In the genomic region with DNA sequence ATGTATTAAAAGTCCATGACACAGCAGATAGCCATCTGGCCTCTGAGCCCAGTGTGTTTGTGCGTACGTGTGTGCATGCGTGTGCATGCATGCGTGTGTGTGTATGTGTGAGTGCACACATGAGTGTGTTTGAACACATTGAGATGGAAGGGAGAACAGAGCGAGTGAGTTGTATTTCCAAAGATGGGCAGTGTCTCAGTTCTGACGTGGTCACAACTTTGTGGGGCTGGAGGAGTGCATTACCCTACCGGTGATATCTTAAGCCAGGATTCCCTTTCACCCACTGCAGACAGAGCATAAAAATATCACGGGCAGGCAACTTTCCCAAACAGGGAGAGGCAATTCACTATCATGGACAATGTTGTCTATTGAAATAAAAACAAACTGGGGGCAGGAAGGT, we compare ENCODE assay signal across 21 cellular contexts. TPM values are rescaled to one million over a fixed set of nuclear protein-coding genes. Genes with fewer than 3 reads are reported as not detected.
DNase-seq lines count a peak whose midpoint lies in the region; ATAC-seq, FAIRE-seq and TF ChIP-seq lines count a peak whose summit lies in the region.
"Had no signal": no experiment of that assay in that cellular context is flagged by ENCODE, and none has a peak within 500 bp of the region (broad histone marks: within the 10 kb centered on the region; RNA-seq: fewer than 3 reads in every experiment).

No MANE protein-coding gene starts in this region.

- WGBS in gastroesophageal sphincter (ENCODE audit: low coverage in 1 of 2), 2 donors: 41 to 60% methylated on average over 5 to 6 of the region's 8 CpGs

- ATAC-seq in gastroesophageal sphincter (no peak), HG02938 (IDR thresholded peaks at IDR 0.05; ENCODE audit: unreplicated experiment) (no peak)
- ATAC-seq: A549, K562, T-helper 17 cell had no signal

- DNase-seq in GM12891 (ENCODE audit: insufficient read length, low spot score): no peak
- DNase-seq in activated CD4-positive, alpha-beta T cell treated with anti-CD3 and anti-CD28 coated beads for 48 hours: no peak
- no peak for DNase-seq in NCI-H774 (lab: John Stamatoyannopoulos, UW)
- DNase-seq in NCI-H1694 treated with DMSO at 0.1 percent for 48 hours (lab: John Stamatoyannopoulos, UW): no peak
- DNase-seq: activated CD4-positive, alpha-beta T cell treated with anti-CD3 and anti-CD28 coated beads, Interleukin-2, amount 50 U/mL, for 48 hours; activated effector memory CD4-positive, alpha-beta T cell treated with anti-CD3 and anti-CD28 coated beads, Interleukin-2, amount 50 U/mL, for 16 hours; BE2C; Caco-2; GOT3; NCI-H1694; T-helper 17 cell; trophoblast cell had no signal

- H3K4me3 ChIP-seq in gastroesophageal sphincter (no peak overlapping the region), stomach smooth muscle (ENCODE audit: low read length in 2 of 2) (no peak overlapping the region)
- H3K4me3 ChIP-seq: A549, K562, SJSA1 had no signal

- H3K27ac ChIP-seq in gastroesophageal sphincter (peak overlapping the region; percentile 72 to 86 (median 82)), stomach smooth muscle (ENCODE audit: low read length) (peak overlapping the region; percentile 95)
- H3K27ac ChIP-seq: A549, neutrophil, SJSA1 had no signal

- H3K9me3 ChIP-seq in gastroesophageal sphincter: no peaks in the 10 kb centered on the region
- no peaks in the 10 kb centered on the region for H3K9me3 ChIP-seq in stomach smooth muscle (ENCODE audit: control insufficient read depth in 2 of 2, low read length in 2 of 2)
- H3K9me3 ChIP-seq: A549, BE2C, Caco-2, neutrophil, SJSA1 had no signal

- TF ChIP-seq POLR2A in GM12891 (IDR thresholded peaks at IDR 0.05; ENCODE audit: low read depth, low read length) (no peak), gastroesophageal sphincter (IDR thresholded peaks at IDR 0.05) (no peak)

- H3K36me3 Mint-ChIP-seq in nephron (ENCODE audit: low read depth): no peaks in the 10 kb centered on the region

- H3K27me3 Mint-ChIP-seq in nephron (ENCODE audit: low read depth): no peaks in the 10 kb centered on the region

- TF ChIP-seq CTCF in gastroesophageal sphincter (IDR thresholded peaks at IDR 0.05) (no peak), nephron (IDR thresholded peaks at IDR 0.05; ENCODE audit: unreplicated experiment in 3 of 3) (no peak)

- H3K4me1 ChIP-seq in gastroesophageal sphincter (peaks cover 16 to 58% (median 26%) of the 10 kb centered on the region in 3 donors), stomach smooth muscle (ENCODE audit: control insufficient read depth, insufficient read depth, low read length) (peaks cover 53% of the 10 kb centered on the region)
- H3K4me1 ChIP-seq: Caco-2 had no signal

- H3K9me3 Mint-ChIP-seq in nephron: no peaks in the 10 kb centered on the region

- H3K9ac ChIP-seq in stomach smooth muscle (ENCODE audit: low read length in 2 of 2): peak overlapping the region in 1 of 2 donors; percentile 36

- no peaks in the 10 kb centered on the region for H3K36me3 ChIP-seq in gastroesophageal sphincter
- H3K36me3 ChIP-seq in stomach smooth muscle (ENCODE audit: control insufficient read depth in 2 of 2, insufficient read depth in 2 of 2, low read length in 2 of 2): no peaks in the 10 kb centered on the region
- H3K36me3 ChIP-seq: BE2C, neutrophil, SJSA1 had no signal

- H3K27ac Mint-ChIP-seq in nephron: peak overlapping the region; percentile 56 to 79 (median 66)
- H3K27ac Mint-ChIP-seq: T-helper 17 cell had no signal

- peaks cover 64% of the 10 kb centered on the region for H3K4me1 Mint-ChIP-seq in nephron
- H3K4me1 Mint-ChIP-seq: T-helper 17 cell had no signal

- TF ChIP-seq EP300 in gastroesophageal sphincter (IDR thresholded peaks at IDR 0.05): no peak

- FAIRE-seq in GM12891 (lab: Jason Lieb, UNC): peak; percentile 58
- FAIRE-seq: A549, bronchial epithelial cell, K562 had no signal

- H3K27me3 ChIP-seq in gastroesophageal sphincter: no peaks in the 10 kb centered on the region
- no peaks in the 10 kb centered on the region for H3K27me3 ChIP-seq in stomach smooth muscle (ENCODE audit: control insufficient read depth in 1 of 2, insufficient read depth in 2 of 2, low read length in 2 of 2)
- H3K27me3 ChIP-seq: BE2C, neutrophil, SJSA1 had no signal

- peak overlapping the region in 1 of 3 experiments; percentile 46 for H3K4me3 Mint-ChIP-seq in nephron
- H3K4me3 Mint-ChIP-seq: T-helper 17 cell had no signal

TF ChIP-seq in GM12891, 5 proteins besides CTCF, POLR2A, EP300 and RAD21:
- TF ChIP-seq PAX5 (IDR thresholded peaks at IDR 0.05; ENCODE audit: insufficient read depth, low read length, severe bottlenecking) (no peak), POU2F2 (IDR thresholded peaks at IDR 0.05; ENCODE audit: low read depth, low read length) (no peak), POLR2AphosphoS5 (IDR thresholded peaks at IDR 0.05; ENCODE audit: low read depth, low read length) (no peak)

RNA-seq across cellular contexts. Expression of a gene that starts 27.8 kb away (rescaled TPM):
- 99.5 TPM for polyA plus RNA-seq in GM12891 (2012; ENCODE audit: low read depth, missing spikeins)
- 100 to 1,000 TPM in 3 of 4 donors, 10 to 100 TPM in 1; 70.1 to 107 (median 104) TPM for total RNA-seq in gastroesophageal sphincter
